25 cellular contexts compared by ENCODE assay signal in genomic region chr1:15311122-15311822, GRCh38.
"Had no signal": no experiment of that assay in that cellular context is flagged by ENCODE, and none has a peak within 500 bp of the region (broad histone marks: within the 10 kb centered on the region; RNA-seq: fewer than 3 reads in every experiment).

No MANE protein-coding gene starts in this region.

- H3K9ac ChIP-seq: neural progenitor cell had no signal

- H3K36me3 ChIP-seq: heart right ventricle, left lung, lower lobe of right lung, neural progenitor cell, ovary, prostate gland, sigmoid colon, spleen, suprapubic skin, thoracic aorta, tibial artery, uterus had no signal

- H3K27me3 ChIP-seq: hepatocyte, left lung, neural progenitor cell, ovary, sigmoid colon, suprapubic skin, uterus had no signal

- H3K9me3 ChIP-seq: lower lobe of right lung, ovary, prostate gland, sigmoid colon, suprapubic skin, thoracic aorta, tibial artery, uterus had no signal

- DNase-seq: heart right ventricle; kidney glomerular epithelial cell; left cardiac atrium; left lung; lower lobe of right lung; mesendoderm; naive B cell; natural killer cell; nephron progenitor cell; ovary; retina; right cardiac atrium; sigmoid colon; small intestine; spleen; stimulated activated CD4-positive, alpha-beta T cell treated with anti-CD3 and anti-CD28 coated beads, Interleukin-4, amount 100 ng/mL, for 24 hours; stimulated activated naive CD4-positive, alpha-beta T cell; tibial artery; uterus had no signal

- ATAC-seq: heart right ventricle, left cardiac atrium, left lung, lower lobe of right lung, natural killer cell had no signal

- H3K4me3 ChIP-seq: heart right ventricle, hepatocyte, left lung, lower lobe of right lung, neural progenitor cell, ovary, prostate gland, sigmoid colon, spleen, suprapubic skin, thoracic aorta, tibial artery, uterus had no signal

- FAIRE-seq: keratinocyte, small intestine had no signal

- H3K27ac ChIP-seq: heart right ventricle, hepatocyte, left lung, lower lobe of right lung, neural progenitor cell, ovary, prostate gland, sigmoid colon, spleen, suprapubic skin, thoracic aorta, tibial artery, uterus had no signal

- H3K4me2 ChIP-seq: hepatocyte, neural progenitor cell had no signal

- H2AFZ ChIP-seq: hepatocyte, neural progenitor cell had no signal

- H3K4me1 ChIP-seq: heart right ventricle, left lung, lower lobe of right lung, neural progenitor cell, prostate gland, sigmoid colon, spleen, suprapubic skin, tibial artery, uterus had no signal

- H3K79me2 ChIP-seq: hepatocyte had no signal
